Comparison of ENCODE assay signal across 2 cellular contexts in the genomic region with DNA sequence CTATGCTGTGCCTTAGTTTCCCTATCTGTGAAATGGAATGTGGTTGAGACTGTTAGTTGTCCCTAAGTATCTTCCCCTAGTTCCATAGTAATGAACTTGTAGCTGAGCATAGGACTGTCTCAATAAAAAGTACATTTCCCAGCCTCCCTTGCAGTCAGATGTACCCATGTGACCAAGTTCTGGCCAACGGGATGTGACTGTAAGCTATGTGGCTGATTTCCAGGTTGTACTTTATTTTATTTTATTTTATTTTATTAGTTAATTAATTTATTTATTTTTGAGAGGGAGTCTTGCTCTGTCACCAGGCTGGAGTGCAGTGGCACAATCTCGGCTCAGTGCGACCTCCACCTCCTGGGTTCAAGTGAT.
TF ChIP-seq lines count a peak whose summit lies in the region.

No MANE protein-coding gene starts in this region.

TF ChIP-seq in A549, 52 proteins besides CTCF, POLR2A, EP300 and RAD21 (continued from another document):
- TF ChIP-seq ATOH8 (CRISPR knock-in tag; IDR thresholded peaks at IDR 0.05; ENCODE audit: low read depth) (no peak), HOXB5 (CRISPR knock-in tag; IDR thresholded peaks at IDR 0.05) (no peak), RARB (CRISPR knock-in tag; IDR thresholded peaks at IDR 0.05) (no peak), ZSCAN20 (CRISPR knock-in tag; IDR thresholded peaks at IDR 0.05) (no peak), PHF8 (IDR thresholded peaks at IDR 0.05; ENCODE audit: borderline replicate concordance, low read depth) (no peak)

TF ChIP-seq in IMR-90, 13 proteins besides CTCF, POLR2A, EP300 and RAD21 (continued from another document):
- no peak for TF ChIP-seq MAZ (IDR thresholded peaks at IDR 0.05; ENCODE audit: borderline replicate concordance, low read depth, low read length)
